10 cellular contexts compared by ENCODE assay signal in genomic region chr2:20682166-20682565, GRCh38. TPM values are rescaled to one million over a fixed set of nuclear protein-coding genes. Genes with fewer than 3 reads are reported as not detected.
DNase-seq lines count a peak whose midpoint lies in the region; ATAC-seq, FAIRE-seq and TF ChIP-seq lines count a peak whose summit lies in the region.
"Had no signal": no experiment of that assay in that cellular context is flagged by ENCODE, and none has a peak within 500 bp of the region (broad histone marks: within the 10 kb centered on the region; RNA-seq: fewer than 3 reads in every experiment).

No MANE protein-coding gene starts in this region.

- no peak overlapping the region for H3K27ac Mint-ChIP-seq in neural crest cell (ENCODE audit: unreplicated experiment)
- H3K27ac Mint-ChIP-seq in T-helper 17 cell = no peak overlapping the region

- H3K36me3 Mint-ChIP-seq in neural crest cell (ENCODE audit: low read depth) = peaks cover 26% of the 10 kb centered on the region
- H3K36me3 Mint-ChIP-seq in T-helper 17 cell (ENCODE audit: low read depth) = peaks cover 9% of the 10 kb centered on the region

- no peaks in the 10 kb centered on the region for H3K9me3 ChIP-seq in T-helper 17 cell (ENCODE audit: control insufficient read depth, low read length, poor library complexity, severe bottlenecking)

- no peaks in the 10 kb centered on the region for H3K27me3 Mint-ChIP-seq in neural crest cell (ENCODE audit: low read depth)
- no peaks in the 10 kb centered on the region for H3K27me3 Mint-ChIP-seq in T-helper 17 cell

- TF ChIP-seq CTCF in D721Med (IDR thresholded peaks at IDR 0.05; ENCODE audit: insufficient read depth, missing control alignments) (peak; percentile 37), dorsolateral prefrontal cortex (IDR thresholded peaks at IDR 0.05 in 54 of 56, conservative IDR thresholded peaks at IDR 0.05 in 2 of 56; ENCODE audit: low read depth in 1 of 56, partially characterized antibody in 56 of 56) (peak in 41 of 56 donors; percentile 16 to 50 (median 32)), neural crest cell (conservative IDR thresholded peaks at IDR 0.05) (peak; percentile 58)

- no peak for ATAC-seq in T-helper 17 cell
- ATAC-seq: Right ventricle myocardium inferior had no signal

- intact Hi-C loops in dorsolateral prefrontal cortex (cut with DNase I) (no loop called here), posterior cingulate gyrus (cut with DNase I) (loop anchor here (5.0 kb wide), 1 partner anchor 280 kb away; no protein-coding TSS in a partner anchor)

- H3K27me3 ChIP-seq in dorsolateral prefrontal cortex = no peaks in the 10 kb centered on the region

- H3K4me3 Mint-ChIP-seq in neural crest cell (no peak overlapping the region), T-helper 17 cell (no peak overlapping the region)

- DNase-seq in D721Med (ENCODE audit: insufficient read length, low spot score) (no peak), KBM-7 (peak; percentile 43), dorsolateral prefrontal cortex (no peak), neural crest cell (ENCODE audit: low read depth, low spot score) (no peak), T-helper 17 cell (no peak), HPDE6-E6E7 (ENCODE audit: extremely low spot score) (no peak), posterior cingulate gyrus (no peak), NCI-H2171 (lab: John Stamatoyannopoulos, UW) (no peak)

- no peak overlapping the region for H3K4me3 ChIP-seq in dorsolateral prefrontal cortex

- H3K9me3 Mint-ChIP-seq in neural crest cell = no peaks in the 10 kb centered on the region

- in situ Hi-C loops in KBM-7 (cut with MboI; ENCODE audit: low pct_unique_long_range_greater_than_20kb, low sequenced_read_pairs) = no loop called here

- H3K4me1 Mint-ChIP-seq in neural crest cell = no peaks in the 10 kb centered on the region
- H3K4me1 Mint-ChIP-seq in T-helper 17 cell = peaks cover 13% of the 10 kb centered on the region

- FAIRE-seq in D721Med (lab: Jason Lieb, UNC) = no peak

- H3K27ac ChIP-seq in dorsolateral prefrontal cortex = no peak overlapping the region
- H3K27ac ChIP-seq: HL-60 had no signal

RNA-seq across cellular contexts. Expression of gene GDF7, which starts 15.2 kb away (rescaled TPM):
- total RNA-seq in dorsolateral prefrontal cortex (10 to 100 TPM in 2 of 120 experiments, 1 to 10 TPM in 117, under 1 TPM in 1; 0.95 to 12.5 (median 4.1) TPM), neural crest cell (0.36 and 0.40 TPM in 2 replicates), T-helper 17 cell (under 1 TPM; 0.16 to 0.72 TPM)

RNA-seq across cellular contexts. Expression of gene HS1BP3, which starts 31.3 kb away (rescaled TPM):
- total RNA-seq in dorsolateral prefrontal cortex (10 to 100 TPM; 18.3 to 36.0 (median 26.0) TPM), neural crest cell (19.4 and 19.6 TPM in 2 replicates), T-helper 17 cell (10 to 100 TPM; 12.8 to 13.7 TPM)
